8 cellular contexts compared by ENCODE assay signal in genomic region chr1:40143891-40144575, GRCh38. TPM values are rescaled to one million over a fixed set of nuclear protein-coding genes. Genes with fewer than 3 reads are reported as not detected.
DNase-seq lines count a peak whose midpoint lies in the region; ATAC-seq and TF ChIP-seq lines count a peak whose summit lies in the region.

No MANE protein-coding gene starts in this region.

- H3K36me3 ChIP-seq in Karpas-422 (ENCODE audit: insufficient read depth, low read length) (no peaks in the 10 kb centered on the region), OCI-LY3 (replicated peaks; ENCODE audit: low read depth, low read length) (no peaks in the 10 kb centered on the region), neural progenitor cell (no peaks in the 10 kb centered on the region)

- peak overlapping the region; percentile 23 for H3K4me2 ChIP-seq in Karpas-422 (ENCODE audit: low read depth, low read length, poor library complexity, severe bottlenecking)
- H3K4me2 ChIP-seq in OCI-LY3 (ENCODE audit: low read length): peak overlapping the region; percentile 61
- H3K4me2 ChIP-seq in neural progenitor cell: no peak overlapping the region

- H3K4me1 Mint-ChIP-seq in neural progenitor cell: peaks cover 8% of the 10 kb centered on the region
- peaks cover 13% of the 10 kb centered on the region for H3K4me1 Mint-ChIP-seq in type B pancreatic cell (ENCODE audit: unreplicated experiment)

- H3K4me3 Mint-ChIP-seq in neural progenitor cell (no peak overlapping the region), type B pancreatic cell (no peak overlapping the region)

- no peaks in the 10 kb centered on the region for H4K20me1 ChIP-seq in Karpas-422 (ENCODE audit: insufficient read depth, low read depth, low read length)
- H4K20me1 ChIP-seq in OCI-LY3 (ENCODE audit: insufficient read depth, low read length): no peaks in the 10 kb centered on the region
- no peaks in the 10 kb centered on the region for H4K20me1 ChIP-seq in neural progenitor cell (ENCODE audit: low read depth)

- H3K9me3 ChIP-seq in Karpas-422 (ENCODE audit: low read length) (no peaks in the 10 kb centered on the region), OCI-LY3 (ENCODE audit: insufficient read depth, low read length) (no peaks in the 10 kb centered on the region), neural progenitor cell (ENCODE audit: low read depth) (no peaks in the 10 kb centered on the region)

- H3K9me3 Mint-ChIP-seq in neural progenitor cell: no peaks in the 10 kb centered on the region
- peaks cover 5% of the 10 kb centered on the region for H3K9me3 Mint-ChIP-seq in type B pancreatic cell

- H3K36me3 Mint-ChIP-seq in neural progenitor cell (no peaks in the 10 kb centered on the region), type B pancreatic cell (no peaks in the 10 kb centered on the region)

- peaks cover 8% of the 10 kb centered on the region for H3K27me3 Mint-ChIP-seq in neural progenitor cell (ENCODE audit: insufficient read depth, low read depth)
- H3K27me3 Mint-ChIP-seq in type B pancreatic cell: peaks cover 52% of the 10 kb centered on the region

- H3K27ac Mint-ChIP-seq in neural progenitor cell: peak overlapping the region; percentile 72
- H3K27ac Mint-ChIP-seq in type B pancreatic cell: peak overlapping the region; percentile 61

- no peaks in the 10 kb centered on the region for H3K9me2 ChIP-seq in Karpas-422 (replicated peaks; ENCODE audit: insufficient read depth, low read length)

- H3K9ac ChIP-seq in Karpas-422 (ENCODE audit: low read length) (no peak overlapping the region), OCI-LY3 (ENCODE audit: low read length) (no peak overlapping the region), neural progenitor cell (no peak overlapping the region)

- ATAC-seq in HG02798 (IDR thresholded peaks at IDR 0.05; ENCODE audit: poor library complexity, unreplicated experiment): no peak

- H3K4me3 ChIP-seq in Karpas-422 (ENCODE audit: low read length): no peak overlapping the region
- no peak overlapping the region for H3K4me3 ChIP-seq in OCI-LY3 (ENCODE audit: low read length)
- no peak overlapping the region for H3K4me3 ChIP-seq in neural progenitor cell

- H3K27me3 ChIP-seq in Karpas-422 (ENCODE audit: low read length) (no peaks in the 10 kb centered on the region), OCI-LY3 (ENCODE audit: low read depth, low read length) (peaks cover 46% of the 10 kb centered on the region), neural progenitor cell (peaks cover 50% of the 10 kb centered on the region)

- DNase-seq in DMS 273 (lab: John Stamatoyannopoulos, UW; ENCODE audit: unreplicated experiment): peak; percentile 100
- peak; percentile 91 for DNase-seq in Karpas-422
- DNase-seq in activated T-cell treated with anti-CD3 and anti-CD28 coated beads for 4 hours: peak; percentile 53
- peak; percentile 75 for DNase-seq in fibroblast of peridontal ligament (ENCODE audit: extremely low read depth)
- peak; percentile 91 for DNase-seq in neural progenitor cell (ENCODE audit: low spot score)
- peak; percentile 71 for DNase-seq in type B pancreatic cell (ENCODE audit: extremely low spot score, unreplicated experiment)

- TF ChIP-seq CTCF in OCI-LY3 (IDR thresholded peaks at IDR 0.05; ENCODE audit: low read depth, low read length) (peak; percentile 81), neural progenitor cell (IDR thresholded peaks at IDR 0.05) (peak; percentile 87), type B pancreatic cell (conservative IDR thresholded peaks at IDR 0.05) (peak; percentile 85)

- H3K27ac ChIP-seq in Karpas-422 (ENCODE audit: low read length) (no peak overlapping the region), OCI-LY3 (ENCODE audit: low read length) (no peak overlapping the region), neural progenitor cell (no peak overlapping the region)

- H2AFZ ChIP-seq in Karpas-422 (ENCODE audit: low read length): no peak overlapping the region
- H2AFZ ChIP-seq in OCI-LY3 (ENCODE audit: low read depth, low read length): no peak overlapping the region
- H2AFZ ChIP-seq in neural progenitor cell (replicated peaks): peak overlapping the region; percentile 69

- no peaks in the 10 kb centered on the region for H3K79me2 ChIP-seq in Karpas-422 (ENCODE audit: low read length)
- H3K79me2 ChIP-seq in OCI-LY3 (ENCODE audit: low read length): no peaks in the 10 kb centered on the region
- no peaks in the 10 kb centered on the region for H3K79me2 ChIP-seq in neural progenitor cell (ENCODE audit: low read depth)

- H3K4me1 ChIP-seq in Karpas-422 (ENCODE audit: low read length) (peaks cover 3% of the 10 kb centered on the region), OCI-LY3 (ENCODE audit: low read length) (peaks cover 2% of the 10 kb centered on the region; the same call in 1 of the 2 replicates), neural progenitor cell (no peaks in the 10 kb centered on the region)

- H3F3A ChIP-seq in neural progenitor cell (ENCODE audit: low read depth): no peaks in the 10 kb centered on the region

RNA-seq across cellular contexts. Expression of gene RLF, which starts 17.2 kb away (rescaled TPM):
- total RNA-seq in Karpas-422 (2014; rRNA removed; shearing (Covaris generic); ENCODE audit: low replicate concordance): 23.7 and 33.5 TPM in 2 replicates
- total RNA-seq in neural progenitor cell (ENCODE audit: low replicate concordance): 48.4 and 72.7 TPM in 2 replicates
- 18.1 and 21.4 TPM in 2 replicates for total RNA-seq in type B pancreatic cell (ENCODE audit: low replicate concordance)

RNA-seq across cellular contexts. Expression of gene PPT1, which starts 47.0 kb away (rescaled TPM):
- 49.5 and 77.4 TPM in 2 replicates for total RNA-seq in Karpas-422 (2014; rRNA removed; shearing (Covaris generic); ENCODE audit: low replicate concordance)
- total RNA-seq in neural progenitor cell (ENCODE audit: low replicate concordance): 110 and 115 TPM in 2 replicates
- total RNA-seq in type B pancreatic cell (ENCODE audit: low replicate concordance): 73.6 and 79.6 TPM in 2 replicates
